8 cellular contexts compared by ENCODE assay signal in the genomic region with DNA sequence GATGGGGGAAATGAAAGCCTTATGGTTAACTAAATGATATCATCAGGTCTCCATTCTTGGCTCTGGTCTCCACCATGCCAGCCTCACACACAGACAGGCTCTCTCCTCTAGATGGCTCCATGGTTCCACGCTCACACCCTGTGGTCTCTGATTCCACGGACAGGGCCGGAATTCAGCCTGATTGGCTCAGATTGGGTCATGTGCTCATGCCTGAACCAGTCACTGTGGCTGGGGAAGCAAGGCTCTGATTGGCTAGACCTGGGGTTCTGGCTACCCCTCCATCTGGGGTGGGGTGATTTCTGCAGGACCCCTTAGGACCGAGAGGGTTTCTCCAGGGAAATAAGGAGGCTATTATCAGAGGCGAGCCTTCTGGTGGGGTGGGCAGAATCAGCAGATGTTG.
DNase-seq lines count a peak whose midpoint lies in the region; ATAC-seq and TF ChIP-seq lines count a peak whose summit lies in the region.

No MANE protein-coding gene starts in this region.

- H2BK120ac ChIP-seq in mesendoderm (ENCODE audit: low read depth, low read length): no peak overlapping the region

- H3K9ac ChIP-seq in mesendoderm (ENCODE audit: low read length): no peak overlapping the region

- H3K4me3 ChIP-seq in dorsolateral prefrontal cortex (peak overlapping the region in 2 of 59 donors; percentile 9 to 27), mesendoderm (ENCODE audit: low read length) (no peak overlapping the region), Peyer's patch (no peak overlapping the region)

- H4K8ac ChIP-seq in mesendoderm (ENCODE audit: low read depth, low read length): no peak overlapping the region

- H3K27me3 ChIP-seq in dorsolateral prefrontal cortex (peaks cover 0 to 25% (median 0%) of the 10 kb centered on the region in 45 donors), mesendoderm (ENCODE audit: insufficient read depth, low read length, poor library complexity) (no peaks in the 10 kb centered on the region), Peyer's patch (no peaks in the 10 kb centered on the region)
- peaks cover 3% of the 10 kb centered on the region for H3K27me3 ChIP-seq in CD4-positive, alpha-beta T cell (ENCODE audit: control insufficient read depth, insufficient read depth, low read length)

- no peaks in the 10 kb centered on the region for H3K9me3 Mint-ChIP-seq in CD4-positive, alpha-beta T cell

- H3K79me1 ChIP-seq in mesendoderm (ENCODE audit: low read length): no peaks in the 10 kb centered on the region

- no peak overlapping the region for H3K27ac Mint-ChIP-seq in CD4-positive, alpha-beta T cell

- H3K36me3 Mint-ChIP-seq in CD4-positive, alpha-beta T cell (ENCODE audit: low read depth): no peaks in the 10 kb centered on the region

- TF ChIP-seq POLR2A in Peyer's patch (IDR thresholded peaks at IDR 0.05): no peak

- POLR2A ChIA-PET in CD4-positive, alpha-beta T cell (lab: Charles Lee): no interaction called here

- no peak overlapping the region for H2BK15ac ChIP-seq in mesendoderm (replicated peaks; ENCODE audit: low read depth)

- no peak overlapping the region for H3K23ac ChIP-seq in mesendoderm (ENCODE audit: low read length)

- H3K4me1 Mint-ChIP-seq in CD4-positive, alpha-beta T cell (ENCODE audit: low read depth): no peaks in the 10 kb centered on the region

- H3K18ac ChIP-seq in mesendoderm (ENCODE audit: low read length): no peak overlapping the region

- no peak overlapping the region for H3K4ac ChIP-seq in mesendoderm (ENCODE audit: low read depth, low read length)

- no peak overlapping the region for H4K5ac ChIP-seq in mesendoderm (ENCODE audit: low read length)

- intact Hi-C loops in dorsolateral prefrontal cortex (cut with DNase I): no loop called here
- intact Hi-C loops in CD4-positive, alpha-beta T cell (cut with DNase I, micrococcal nuclease): no loop called here

- CTCF ChIA-PET in CD4-positive, alpha-beta T cell (lab: Charles Lee): no interaction called here

- H3K4me2 ChIP-seq in mesendoderm (ENCODE audit: low read length): no peak overlapping the region

- ATAC-seq in CD4-positive, alpha-beta T cell (ENCODE audit: poor library complexity): no peak
- ATAC-seq in GM21528 (IDR thresholded peaks at IDR 0.05; ENCODE audit: low FRiP score, unreplicated experiment): no peak

- H3K27me3 Mint-ChIP-seq in CD4-positive, alpha-beta T cell: peaks cover 21% of the 10 kb centered on the region

- H3K79me2 ChIP-seq in mesendoderm (ENCODE audit: control insufficient read depth, insufficient read depth, low read length): no peaks in the 10 kb centered on the region

- H3K4me3 Mint-ChIP-seq in CD4-positive, alpha-beta T cell: no peak overlapping the region

- H3K27ac ChIP-seq in dorsolateral prefrontal cortex (no peak overlapping the region), mesendoderm (ENCODE audit: low read depth, low read length) (no peak overlapping the region), Peyer's patch (no peak overlapping the region)
- H3K27ac ChIP-seq in CD4-positive, alpha-beta T cell (ENCODE audit: low read depth, low read length): no peak overlapping the region

- no peaks in the 10 kb centered on the region for H3K36me3 ChIP-seq in mesendoderm (ENCODE audit: control insufficient read depth, insufficient read depth, low read length)
- no peaks in the 10 kb centered on the region for H3K36me3 ChIP-seq in Peyer's patch

- peak; percentile 65 for DNase-seq in COR-L47 (lab: John Stamatoyannopoulos, UW)
- DNase-seq in GM19240 (ENCODE audit: insufficient read length, low spot score): peak; percentile 21
- peak; percentile 74 for DNase-seq in NCI-H69 (lab: John Stamatoyannopoulos, UW)
- DNase-seq in dorsolateral prefrontal cortex: peak in 5 of 10 donors; percentile 31 to 64 (median 53)
- DNase-seq in mesendoderm: peak; percentile 87
- DNase-seq in CD4-positive, alpha-beta T cell: no peak
- no peak for DNase-seq in Peyer's patch

- H3K4me1 ChIP-seq in mesendoderm (ENCODE audit: control insufficient read depth, low read depth, low read length) (no peaks in the 10 kb centered on the region), Peyer's patch (no peaks in the 10 kb centered on the region)

- no peak overlapping the region for H3K56ac ChIP-seq in mesendoderm (ENCODE audit: low read length)

- no peak overlapping the region for H2BK5ac ChIP-seq in mesendoderm (ENCODE audit: low read length)

- no peak overlapping the region for H2AK5ac ChIP-seq in mesendoderm (ENCODE audit: low read length)

- no peaks in the 10 kb centered on the region for H3K9me3 ChIP-seq in CD4-positive, alpha-beta T cell (ENCODE audit: control insufficient read depth, low read length)
- no peaks in the 10 kb centered on the region for H3K9me3 ChIP-seq in Peyer's patch

- no CpG with 5 or more reads among the region's 5 CpGs for WGBS in mesendoderm (ENCODE audit: extremely low coverage, insufficient coverage, low lambda C conversion rate)

- TF ChIP-seq CTCF in dorsolateral prefrontal cortex (IDR thresholded peaks at IDR 0.05 in 54 of 56, conservative IDR thresholded peaks at IDR 0.05 in 2 of 56; ENCODE audit: low read depth in 1 of 56, partially characterized antibody in 56 of 56): peak in 39 of 56 donors; percentile 7 to 59 (median 35)
- TF ChIP-seq CTCF in CD4-positive, alpha-beta T cell (IDR thresholded peaks at IDR 0.05): no peak
- no peak for TF ChIP-seq CTCF in Peyer's patch (IDR thresholded peaks at IDR 0.05)

Comparison
In these comparisons a context has a peak if more than half of its experiments do, and no peak if none do; other contexts are left out.
1. DNase-seq: peak in COR-L47 (single experiment), GM19240 (single experiment), NCI-H69 (single experiment) and mesendoderm (single experiment); none in CD4-positive, alpha-beta T cell (0 of 10) and Peyer's patch (0 of 3).
2. CTCF ChIP-seq: peak in dorsolateral prefrontal cortex (39 of 56); none in CD4-positive, alpha-beta T cell (single experiment) and Peyer's patch (0 of 6).